Comparison of ENCODE assay signal across 9 cellular contexts in the genomic region with DNA sequence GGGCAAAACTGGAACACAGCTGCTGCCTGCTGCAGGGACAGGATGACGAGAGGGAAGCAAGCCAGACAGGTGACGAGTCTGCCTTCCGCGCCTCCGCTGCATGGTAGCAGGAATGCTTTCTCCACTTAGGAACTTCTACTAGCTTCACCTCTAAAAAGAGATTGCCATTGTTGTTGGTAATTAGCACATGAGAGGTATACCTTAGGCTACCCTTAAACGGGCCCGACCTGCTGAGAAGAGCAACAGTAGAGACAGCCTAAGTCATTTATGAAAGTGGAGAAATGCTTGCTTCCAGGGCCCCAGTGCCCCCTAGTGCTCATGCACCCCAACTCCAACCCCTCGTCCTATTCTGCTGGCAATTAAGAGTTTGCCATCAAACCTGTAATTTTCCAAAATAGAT.
DNase-seq lines count a peak whose midpoint lies in the region; ATAC-seq and TF ChIP-seq lines count a peak whose summit lies in the region.
"Had no signal": no experiment of that assay in that cellular context is flagged by ENCODE, and none has a peak within 500 bp of the region (broad histone marks: within the 10 kb centered on the region; RNA-seq: fewer than 3 reads in every experiment).

No MANE protein-coding gene starts in this region.

- no peaks in the 10 kb centered on the region for H3K4me1 Mint-ChIP-seq in natural killer cell
- H3K4me1 Mint-ChIP-seq: activated naive CD4-positive, alpha-beta T cell treated with anti-CD3 and anti-CD28 coated beads, Interleukin-2, amount 50 U/mL, for 24 hours had no signal

- 45 to 67% (median 51%) methylated on average over 8 of the region's 8 CpGs for WGBS in heart left ventricle, 4 donors

- peaks cover 0 to 3% (median 0%) of the 10 kb centered on the region in 12 donors for H3K4me1 ChIP-seq in heart left ventricle
- no peaks in the 10 kb centered on the region for H3K4me1 ChIP-seq in OCI-LY3 (ENCODE audit: low read length)
- H3K4me1 ChIP-seq in ascending aorta, result no peaks in the 10 kb centered on the region

- POLR2A ChIA-PET in RWPE1 (lab: Yijun Ruan, JAX; ENCODE audit: low non-redundant PET), result no interaction called here

- H4K20me1 ChIP-seq in OCI-LY3 (ENCODE audit: insufficient read depth, low read length), result no peaks in the 10 kb centered on the region

- no peak overlapping the region for H3K27ac Mint-ChIP-seq in natural killer cell
- H3K27ac Mint-ChIP-seq: activated naive CD4-positive, alpha-beta T cell treated with anti-CD3 and anti-CD28 coated beads, Interleukin-2, amount 50 U/mL, for 24 hours had no signal

- H3K27ac ChIP-seq in heart left ventricle (no peak overlapping the region), OCI-LY3 (ENCODE audit: low read length) (no peak overlapping the region), ascending aorta (no peak overlapping the region), RWPE1 (no peak overlapping the region)

- H3K4me3 ChIP-seq in heart left ventricle, result no peak overlapping the region
- H3K4me3 ChIP-seq in OCI-LY3 (ENCODE audit: low read length), result no peak overlapping the region
- H3K4me3 ChIP-seq in ascending aorta, result no peak overlapping the region

- H3K4me3 Mint-ChIP-seq in natural killer cell, result no peak overlapping the region
- H3K4me3 Mint-ChIP-seq: activated naive CD4-positive, alpha-beta T cell treated with anti-CD3 and anti-CD28 coated beads, Interleukin-2, amount 50 U/mL, for 24 hours had no signal

- CTCF ChIA-PET in RWPE1 (lab: Yijun Ruan, JAX), result no interaction called here

- TF ChIP-seq CTCF in heart left ventricle (IDR thresholded peaks at IDR 0.05) (peak in 11 of 12 donors; percentile 22 to 55 (median 41)), OCI-LY3 (IDR thresholded peaks at IDR 0.05; ENCODE audit: low read depth, low read length) (peak; percentile 60), ascending aorta (IDR thresholded peaks at IDR 0.05) (peak in 2 of 3 experiments; percentile 12 to 16), natural killer cell (IDR thresholded peaks at IDR 0.05) (peak; percentile 60), RWPE1 (conservative IDR thresholded peaks at IDR 0.05; ENCODE audit: low read depth) (no peak; the same call in 1 of the 2 replicates)

- no peaks in the 10 kb centered on the region for H3K36me3 ChIP-seq in heart left ventricle
- no peaks in the 10 kb centered on the region for H3K36me3 ChIP-seq in OCI-LY3 (replicated peaks; ENCODE audit: low read depth, low read length)
- H3K36me3 ChIP-seq in ascending aorta, result no peaks in the 10 kb centered on the region

- no peaks in the 10 kb centered on the region for H3K27me3 ChIP-seq in heart left ventricle
- 0 out of 2 replicates have a peak, but pooled peaks cover 4% of the 10 kb centered on the region for H3K27me3 ChIP-seq in OCI-LY3 (ENCODE audit: low read depth, low read length)
- H3K27me3 ChIP-seq in ascending aorta, result no peaks in the 10 kb centered on the region

- H3K9me3 Mint-ChIP-seq in natural killer cell, result no peaks in the 10 kb centered on the region
- H3K9me3 Mint-ChIP-seq: activated naive CD4-positive, alpha-beta T cell treated with anti-CD3 and anti-CD28 coated beads, Interleukin-2, amount 50 U/mL, for 24 hours had no signal

- ATAC-seq in heart left ventricle (peak in 2 of 4 donors; percentile 45 to 55), Right ventricle myocardium superior (ENCODE audit: poor library complexity) (no peak), natural killer cell (peak; percentile 52 to 68 (median 64)), GM21515 (IDR thresholded peaks at IDR 0.05; ENCODE audit: unreplicated experiment) (no peak), HG02970 (IDR thresholded peaks at IDR 0.05; ENCODE audit: low FRiP score, unreplicated experiment) (no peak)

- H2AFZ ChIP-seq in OCI-LY3 (ENCODE audit: low read depth, low read length), result no peak overlapping the region

- no peaks in the 10 kb centered on the region for H3K36me3 Mint-ChIP-seq in natural killer cell
- H3K36me3 Mint-ChIP-seq: activated naive CD4-positive, alpha-beta T cell treated with anti-CD3 and anti-CD28 coated beads, Interleukin-2, amount 50 U/mL, for 24 hours had no signal

- H3K79me2 ChIP-seq in OCI-LY3 (ENCODE audit: low read length), result no peaks in the 10 kb centered on the region

- H3K9ac ChIP-seq in OCI-LY3 (ENCODE audit: low read length), result no peak overlapping the region

- H3K9me3 ChIP-seq in heart left ventricle (no peaks in the 10 kb centered on the region), OCI-LY3 (ENCODE audit: insufficient read depth, low read length) (no peaks in the 10 kb centered on the region), ascending aorta (no peaks in the 10 kb centered on the region)

- intact Hi-C loops in heart left ventricle (cut with DNase I) (loop anchor here in 2 of 10 donors (2.0 to 10.0 kb wide), 3 partner anchors 326 to 602 kb away; no protein-coding TSS in a partner anchor), Right ventricle myocardium superior (cut with DNase I) (no loop called here), ascending aorta (cut with DNase I) (no loop called here), natural killer cell (cut with micrococcal nuclease) (loop anchor here (1.0 to 2.0 kb wide), 2 partner anchors 238 to 603 kb away; no protein-coding TSS in a partner anchor)

- no peak overlapping the region for H3K4me2 ChIP-seq in OCI-LY3 (ENCODE audit: low read length)

- H3K27me3 Mint-ChIP-seq in natural killer cell (ENCODE audit: low read depth in 2 of 2), result peaks cover 4 to 15% of the 10 kb centered on the region in 2 donors
- H3K27me3 Mint-ChIP-seq: activated naive CD4-positive, alpha-beta T cell treated with anti-CD3 and anti-CD28 coated beads, Interleukin-2, amount 50 U/mL, for 24 hours had no signal

- no peak for DNase-seq in heart left ventricle
- no peak for DNase-seq in Right ventricle myocardium superior
- no peak for DNase-seq in ascending aorta (ENCODE audit: low spot score in 2 of 2)
- DNase-seq in natural killer cell, result no peak
- no peak for DNase-seq in RWPE1 (ENCODE audit: low spot score)

- no peak for TF ChIP-seq POLR2A in heart left ventricle (IDR thresholded peaks at IDR 0.05)

Comparison
In these comparisons a context has a peak if more than half of its experiments do, and no peak if none do; other contexts are left out.
1. ATAC-seq: peak in natural killer cell (3 of 3); none in Right ventricle myocardium superior (single experiment), GM21515 (single experiment) and HG02970 (single experiment).